ENCODE assay signal across 8 cellular contexts in genomic region chr17:75034236-75034908, GRCh38. TPM values are rescaled to one million over a fixed set of nuclear protein-coding genes. Genes with fewer than 3 reads are reported as not detected.
A peak's percentile ranks its signal among the peaks of the same experiment; 100 is the strongest.
DNase-seq lines count a peak whose midpoint lies in the region; TF ChIP-seq lines count a peak whose summit lies in the region.

No MANE protein-coding gene starts in this region.

- 3% methylated on average over 39 of the region's 43 CpGs for WGBS in SK-N-SH (ENCODE audit: low lambda C conversion rate)

- no peaks in the 10 kb centered on the region for H3K9me2 ChIP-seq in SK-N-SH

- POLR2A ChIA-PET in SK-N-SH (lab: Yijun Ruan, JAX): interaction anchor here (0.6 to 2.2 kb wide), 13 partner anchors 12 to 1097 kb away, joined by 3 to 40 read pairs (median 4); partner anchors contain the start of genes ATP5PD, CDR2L, FDXR and HID1

- H3K4me1 ChIP-seq in HAP-1: peaks cover 10% of the 10 kb centered on the region
- H3K4me1 ChIP-seq in SK-N-SH (ENCODE audit: control insufficient read depth in 1 of 2, insufficient read depth in 2 of 2, low read depth in 1 of 2, low read length in 1 of 2): peaks cover 0 to 22% of the 10 kb centered on the region in 2 experiments; a peak in 1 of 4 replicates

- TF ChIP-seq CTCF in NB4 (IDR thresholded peaks at IDR 0.05; ENCODE audit: low read depth, low read length): no peak
- TF ChIP-seq CTCF in SK-N-SH (IDR thresholded peaks at IDR 0.05): peak; percentile 49

- H3K4me3 ChIP-seq in HAP-1: peak overlapping the region; percentile 58
- peak overlapping the region; percentile 89 for H3K4me3 ChIP-seq in NB4 (ENCODE audit: low read depth, low read length)
- peak overlapping the region; percentile 67 to 98 for H3K4me3 ChIP-seq in SK-N-SH (ENCODE audit: low read depth in 2 of 2, low read length in 1 of 2)

- peaks cover 4% of the 10 kb centered on the region; the same call in 1 of the 2 replicates for H4K20me1 ChIP-seq in SK-N-SH (ENCODE audit: insufficient read depth)

- in situ Hi-C loops in HAP-1 (cut with MboI; ENCODE audit: low sequenced_read_pairs): no loop called here

- H3K27ac ChIP-seq in SK-N-SH (ENCODE audit: low read depth in 2 of 2, low read length in 1 of 2): peak overlapping the region; percentile 90 to 92

- no peaks in the 10 kb centered on the region for H3K9me3 ChIP-seq in HAP-1
- peaks cover 5% of the 10 kb centered on the region; the same call in 1 of the 2 replicates for H3K9me3 ChIP-seq in SK-N-SH

- H3K9ac ChIP-seq in SK-N-SH: peak overlapping the region; percentile 93

- TF ChIP-seq EP300 in SK-N-SH (IDR thresholded peaks at IDR 0.05; ENCODE audit: borderline replicate concordance in 1 of 2, low read depth in 1 of 2, low read length in 1 of 2): peak in 1 of 2 experiments; percentile 12; a peak in 1 of 4 replicates

- peaks cover 2% of the 10 kb centered on the region for H3K27me3 Mint-ChIP-seq in activated naive CD4-positive, alpha-beta T cell treated with anti-CD3 and anti-CD28 coated beads, Interleukin-2, amount 50 U/mL, for 24 hours

- peaks cover 44% of the 10 kb centered on the region for H3F3A ChIP-seq in SK-N-SH (replicated peaks; ENCODE audit: insufficient read depth)

- DNase-seq in DMS79 (lab: John Stamatoyannopoulos, UW) (peak; percentile 39), HAP-1 (ENCODE audit: low spot score in 2 of 2) (peak; percentile 88 to 96), NB4 (ENCODE audit: low read depth) (peak; percentile 90), SK-N-SH (peak; percentile 81), glomerular visceral epithelial cell (ENCODE audit: extremely low spot score) (peak; percentile 93), occipital lobe (lab: John Stamatoyannopoulos, UW) (peak; percentile 77), superior temporal gyrus (ENCODE audit: extremely low spot score) (peak; percentile 93)

- peak overlapping the region; percentile 97 for H2AFZ ChIP-seq in SK-N-SH (ENCODE audit: low read depth)

- TF ChIP-seq POLR2A in NB4 (IDR thresholded peaks at IDR 0.05; ENCODE audit: extremely low read depth, insufficient read length): no peak

- H3K36me3 Mint-ChIP-seq in activated naive CD4-positive, alpha-beta T cell treated with anti-CD3 and anti-CD28 coated beads, Interleukin-2, amount 50 U/mL, for 24 hours: peaks cover 4% of the 10 kb centered on the region

- peak overlapping the region; percentile 100 for H3K27ac Mint-ChIP-seq in activated naive CD4-positive, alpha-beta T cell treated with anti-CD3 and anti-CD28 coated beads, Interleukin-2, amount 50 U/mL, for 24 hours

- peak overlapping the region; percentile 89 for H3K4me2 ChIP-seq in SK-N-SH

- no peaks in the 10 kb centered on the region for H3K9me3 Mint-ChIP-seq in activated naive CD4-positive, alpha-beta T cell treated with anti-CD3 and anti-CD28 coated beads, Interleukin-2, amount 50 U/mL, for 24 hours

- H3K79me2 ChIP-seq in SK-N-SH (ENCODE audit: insufficient read depth): no peaks in the 10 kb centered on the region

- peaks cover 56% of the 10 kb centered on the region for H3K4me1 Mint-ChIP-seq in activated naive CD4-positive, alpha-beta T cell treated with anti-CD3 and anti-CD28 coated beads, Interleukin-2, amount 50 U/mL, for 24 hours

- peak overlapping the region; percentile 96 for H3K4me3 Mint-ChIP-seq in activated naive CD4-positive, alpha-beta T cell treated with anti-CD3 and anti-CD28 coated beads, Interleukin-2, amount 50 U/mL, for 24 hours

- TF ChIP-seq RAD21 in SK-N-SH (IDR thresholded peaks at IDR 0.05; ENCODE audit: low read length): no peak

- CTCF ChIA-PET in SK-N-SH (lab: Yijun Ruan, JAX): interaction anchor here (0.7 to 4.0 kb wide), 19 partner anchors 8 to 167 kb away, joined by 3 to 31 read pairs (median 5); partner anchors contain the start of genes MRPL58, NT5C and OTOP2

- H3K27me3 ChIP-seq in HAP-1 (ENCODE audit: low read depth) (no peaks in the 10 kb centered on the region), SK-N-SH (ENCODE audit: insufficient read depth) (no peaks in the 10 kb centered on the region)

- H3K36me3 ChIP-seq in HAP-1 (replicated peaks): peaks cover 12% of the 10 kb centered on the region
- peaks cover 8 to 10% of the 10 kb centered on the region in 2 experiments for H3K36me3 ChIP-seq in SK-N-SH (replicated peaks in 1 of 2; ENCODE audit: control insufficient read depth in 1 of 2, insufficient read depth in 2 of 2, low read length in 1 of 2)

TF ChIP-seq in SK-N-SH, 30 proteins besides CTCF, POLR2A, EP300 and RAD21 (continues in another document):
- TF ChIP-seq REST (IDR thresholded peaks at IDR 0.05; ENCODE audit: low read depth, low read length) (no peak), TAF1 (IDR thresholded peaks at IDR 0.05; ENCODE audit: borderline replicate concordance, low read depth, low read length) (0 out of 2 replicates have a peak, but pooled peaks have one; percentile 22), ZBTB33 (IDR thresholded peaks at IDR 0.05; ENCODE audit: borderline replicate concordance, low read depth) (peak; percentile 28; the same call in 1 of the 2 replicates), FOXJ3 (CRISPR knock-in tag; IDR thresholded peaks at IDR 0.05) (no peak), YY1 (IDR thresholded peaks at IDR 0.05; ENCODE audit: low read depth) (0 out of 2 replicates have a peak, but pooled peaks have one; percentile 15), RCOR1 (IDR thresholded peaks at IDR 0.05; ENCODE audit: low read length) (peak; percentile 77), TCF12 (IDR thresholded peaks at IDR 0.05) (peak; percentile 4; the same call in 1 of the 2 replicates), SIN3A (IDR thresholded peaks at IDR 0.05; ENCODE audit: borderline replicate concordance, low read depth, low read length) (peak; percentile 65; the same call in 1 of the 2 replicates), NRF1 (IDR thresholded peaks at IDR 0.05; ENCODE audit: low read depth, low read length) (no peak), SMC3 (IDR thresholded peaks at IDR 0.05; ENCODE audit: low read depth, low read length) (peak; percentile 26; the same call in 1 of the 2 replicates), FOSL2 (IDR thresholded peaks at IDR 0.05; ENCODE audit: borderline replicate concordance, low read depth) (peak; percentile 43; the same call in 1 of the 2 replicates)

RNA-seq across cellular contexts. Expression of gene ATP5PD, which starts 12.4 kb away (rescaled TPM):
- 354 and 454 TPM in 2 replicates for polyA plus RNA-seq in SK-N-SH (2012; rRNA removed)
- 479 and 520 TPM in 2 replicates for polyA plus RNA-seq in SK-N-SH (2012; cell fraction: cytosol; rRNA removed)
- polyA plus RNA-seq in SK-N-SH (2012; cell fraction: nucleus; rRNA removed): 154 and 185 TPM in 2 replicates
- total RNA-seq in occipital lobe: 100 TPM

RNA-seq across cellular contexts. Expression of gene KCTD2, which starts 12.7 kb away (rescaled TPM):
- 27.5 and 34.2 TPM in 2 replicates for polyA plus RNA-seq in SK-N-SH (2012; rRNA removed)
- 22.2 and 28.7 TPM in 2 replicates for polyA plus RNA-seq in SK-N-SH (2012; cell fraction: cytosol; rRNA removed)
- polyA plus RNA-seq in SK-N-SH (2012; cell fraction: nucleus; rRNA removed): 25.7 and 26.5 TPM in 2 replicates
- 30.4 TPM for total RNA-seq in occipital lobe

RNA-seq across cellular contexts. Expression of gene MRPL58, which starts 21.9 kb away (rescaled TPM):
- polyA plus RNA-seq in SK-N-SH (2012; rRNA removed): 87.3 and 89.2 TPM in 2 replicates
- 86.8 and 89.7 TPM in 2 replicates for polyA plus RNA-seq in SK-N-SH (2012; cell fraction: cytosol; rRNA removed)
- 31.8 and 37.9 TPM in 2 replicates for polyA plus RNA-seq in SK-N-SH (2012; cell fraction: nucleus; rRNA removed)
- total RNA-seq in occipital lobe: 8.0 TPM

RNA-seq across cellular contexts. Expression of gene CDR2L, which starts 46.9 kb away (rescaled TPM):
- polyA plus RNA-seq in SK-N-SH (2012; rRNA removed): 18.6 and 21.2 TPM in 2 replicates
- 9.6 and 15.3 TPM in 2 replicates for polyA plus RNA-seq in SK-N-SH (2012; cell fraction: cytosol; rRNA removed)
- polyA plus RNA-seq in SK-N-SH (2012; cell fraction: nucleus; rRNA removed): 25.0 and 29.9 TPM in 2 replicates
- 4.5 TPM for total RNA-seq in occipital lobe

RNA-seq across cellular contexts. Expression of gene SLC16A5, which starts 53.4 kb away (rescaled TPM):
- 0.03 and 0.06 TPM in 2 replicates for polyA plus RNA-seq in SK-N-SH (2012; rRNA removed)
- 0.03 TPM in 1 of 2 replicates, not detected in the other for polyA plus RNA-seq in SK-N-SH (2012; cell fraction: cytosol; rRNA removed)
- polyA plus RNA-seq in SK-N-SH (2012; cell fraction: nucleus; rRNA removed): 0.06 TPM in 1 of 2 replicates, not detected in the other
- total RNA-seq in occipital lobe: 1.4 TPM

Comparison
In these comparisons a context has a peak if more than half of its experiments do, and no peak if none do; other contexts are left out.
1. Peak in every context shown above with its lines: DNase-seq, H3K4me3 ChIP-seq and H3K27ac ChIP-seq.
2. DNase-seq: peak in every context shown above with its lines; median percentile 93 in glomerular visceral epithelial cell; 93 in superior temporal gyrus; 92 in HAP-1; 90 in NB4; 81 in SK-N-SH; 77 in occipital lobe; 39 in DMS79.